In the genomic region with DNA sequence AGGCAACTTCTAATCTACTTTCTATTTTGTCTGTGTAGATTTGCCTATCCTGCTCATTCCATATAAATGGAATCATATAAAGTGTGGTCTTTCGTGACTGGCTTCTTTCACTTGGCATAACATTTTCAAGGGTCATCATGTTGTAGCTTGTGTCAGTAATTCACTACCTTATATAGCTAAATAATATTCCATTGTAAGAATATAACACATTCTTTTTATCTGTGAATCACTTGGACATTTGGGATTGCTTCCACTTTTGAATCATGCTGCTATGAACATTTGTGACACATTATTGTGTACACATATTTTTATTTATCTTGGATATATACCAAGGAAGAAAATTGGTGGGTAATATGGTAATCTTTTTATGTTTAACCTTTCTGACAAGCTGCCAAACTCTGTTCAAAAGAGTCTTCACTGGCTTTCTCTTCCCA, we compare ENCODE assay signal across 13 cellular contexts.
A peak's percentile ranks its signal among the peaks of the same experiment; 100 is the strongest.
DNase-seq lines count a peak whose midpoint lies in the region; ATAC-seq, FAIRE-seq and TF ChIP-seq lines count a peak whose summit lies in the region.
"Had no signal": no experiment of that assay in that cellular context is flagged by ENCODE, and none has a peak within 500 bp of the region (broad histone marks: within the 10 kb centered on the region; RNA-seq: fewer than 3 reads in every experiment).

No MANE protein-coding gene starts in this region.

- POLR2A ChIA-PET in CD4-positive, alpha-beta memory T cell (lab: Charles Lee; ENCODE audit: partially characterized antibody) = no interaction called here

- DNase-seq in HFFc6 (peak; percentile 55), NCI-H69 (lab: John Stamatoyannopoulos, UW) (peak; percentile 76), dedifferentiated amniotic fluid mesenchymal stem cell (ENCODE audit: extremely low spot score) (peak; percentile 49), skeletal muscle cell (ENCODE audit: low read depth) (peak; percentile 78), GM12892 (ENCODE audit: insufficient read length) (no peak)
- no peak for DNase-seq in CD4-positive, alpha-beta memory T cell
- DNase-seq: activated CD4-positive, alpha-beta T cell treated with anti-CD3 and anti-CD28 coated beads, Interleukin-2, amount 50 U/mL, for 48 hours; activated gamma-delta T cell; KG1; T-helper 1 cell had no signal

- H3K4me1 ChIP-seq in CD4-positive, alpha-beta memory T cell (ENCODE audit: insufficient read depth, low read length) = no peaks in the 10 kb centered on the region

- peak overlapping the region; percentile 14 for H3K4me3 Mint-ChIP-seq in HFFc6
- H3K4me3 Mint-ChIP-seq in CD4-positive, alpha-beta memory T cell = no peak overlapping the region

- CTCF ChIA-PET in CD4-positive, alpha-beta memory T cell (lab: Charles Lee; ENCODE audit: partially characterized antibody) = no interaction called here

- FAIRE-seq in GM12892 (lab: Jason Lieb, UNC) = no peak

- H3K36me3 Mint-ChIP-seq in HFFc6 (ENCODE audit: low read depth) = peaks cover 6% of the 10 kb centered on the region; the same call in 1 of the 2 replicates
- no peaks in the 10 kb centered on the region for H3K36me3 Mint-ChIP-seq in CD4-positive, alpha-beta memory T cell

- H3K9me3 Mint-ChIP-seq in HFFc6 = no peaks in the 10 kb centered on the region
- peaks cover 0 to 8% (median 0%) of the 10 kb centered on the region in 8 donors for H3K9me3 Mint-ChIP-seq in CD4-positive, alpha-beta memory T cell

- peaks cover 61% of the 10 kb centered on the region for H3K4me1 Mint-ChIP-seq in HFFc6 (ENCODE audit: low read depth)
- no peaks in the 10 kb centered on the region for H3K4me1 Mint-ChIP-seq in CD4-positive, alpha-beta memory T cell

- no peaks in the 10 kb centered on the region for H3K9me3 ChIP-seq in CD4-positive, alpha-beta memory T cell (ENCODE audit: control insufficient read depth in 1 of 2, low read length in 2 of 2)

- H3K27ac Mint-ChIP-seq in HFFc6 = peak overlapping the region; percentile 10; the same call in 1 of the 2 replicates
- no peak overlapping the region for H3K27ac Mint-ChIP-seq in CD4-positive, alpha-beta memory T cell

- no peak for ATAC-seq in GM21390 (IDR thresholded peaks at IDR 0.05; ENCODE audit: unreplicated experiment)

- H3K27ac ChIP-seq in CD4-positive, alpha-beta memory T cell (ENCODE audit: low read depth, low read length) = no peak overlapping the region
- H3K27ac ChIP-seq: cardiac muscle cell had no signal

- no peaks in the 10 kb centered on the region for H3K27me3 ChIP-seq in CD4-positive, alpha-beta memory T cell (ENCODE audit: insufficient read depth, low read length)
- H3K27me3 ChIP-seq: cardiac muscle cell had no signal

- H3K36me3 ChIP-seq in CD4-positive, alpha-beta memory T cell (ENCODE audit: insufficient read depth, low read length) = no peaks in the 10 kb centered on the region
- H3K36me3 ChIP-seq: cardiac muscle cell had no signal

- H3K4me3 ChIP-seq in skeletal muscle cell (ENCODE audit: low read depth, low read length) = no peak overlapping the region
- H3K4me3 ChIP-seq in CD4-positive, alpha-beta memory T cell (ENCODE audit: low read length in 2 of 2) = no peak overlapping the region
- H3K4me3 ChIP-seq: cardiac muscle cell, lung had no signal

- TF ChIP-seq POLR2A in GM12892 (IDR thresholded peaks at IDR 0.05; ENCODE audit: low read depth, low read length) = no peak

- intact Hi-C loops in CD4-positive, alpha-beta memory T cell (cut with micrococcal nuclease) = no loop called here

- no peaks in the 10 kb centered on the region; the same call in 1 of the 2 replicates for H3K27me3 Mint-ChIP-seq in HFFc6 (ENCODE audit: insufficient read depth)
- H3K27me3 Mint-ChIP-seq in CD4-positive, alpha-beta memory T cell = no peaks in the 10 kb centered on the region

- TF ChIP-seq CTCF in HFFc6 (IDR thresholded peaks at IDR 0.05) = no peak

Comparison
In these comparisons a context has a peak if more than half of its experiments do, and no peak if none do; other contexts are left out.
1. DNase-seq: peak in HFFc6 (single experiment), NCI-H69 (single experiment), dedifferentiated amniotic fluid mesenchymal stem cell (single experiment) and skeletal muscle cell (single experiment); none in GM12892 (single experiment) and CD4-positive, alpha-beta memory T cell (0 of 5).